1 cellular context compared by ENCODE assay signal in the genomic region with DNA sequence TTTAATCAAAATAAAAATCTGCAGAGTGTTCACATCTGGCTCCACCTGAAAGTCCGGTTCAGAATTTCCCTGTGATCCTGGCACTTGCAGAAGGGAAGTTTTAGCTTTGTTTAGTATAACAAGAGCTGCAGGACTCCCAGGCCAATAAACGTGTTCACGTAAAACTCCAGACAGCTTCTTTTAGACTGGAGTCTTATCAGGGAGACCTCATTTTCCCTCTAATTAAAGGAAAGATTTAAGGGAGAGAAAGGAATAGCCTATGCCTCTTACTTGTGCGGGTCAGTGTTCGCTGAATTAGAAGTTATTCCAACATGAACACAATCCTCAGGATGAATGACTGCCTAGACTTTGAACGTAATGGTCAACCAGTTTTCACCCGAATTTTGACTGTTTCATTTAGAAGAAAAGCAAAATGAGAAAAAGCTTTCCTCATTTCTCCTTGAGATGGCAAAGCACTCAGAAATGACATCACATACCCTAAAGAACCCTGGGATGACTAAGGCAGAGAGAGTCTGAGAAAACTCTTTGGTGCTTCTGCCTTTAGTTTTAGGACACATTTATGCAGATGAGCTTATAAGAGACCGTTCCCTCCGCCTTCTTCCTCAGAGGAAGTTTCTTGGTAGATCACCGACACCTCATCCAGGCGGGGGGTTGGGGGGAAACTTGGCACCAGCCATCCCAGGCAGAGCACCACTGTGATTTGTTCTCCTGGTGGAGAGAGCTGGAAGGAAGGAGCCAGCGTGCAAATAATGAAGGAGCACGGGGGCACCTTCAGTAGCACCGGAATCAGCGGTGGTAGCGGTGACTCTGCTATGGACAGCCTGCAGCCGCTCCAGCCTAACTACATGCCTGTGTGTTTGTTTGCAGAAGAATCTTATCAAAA.
TF ChIP-seq lines count a peak whose summit lies in the region.

No MANE protein-coding gene starts in this region.

TF ChIP-seq in A549, 52 proteins besides CTCF, POLR2A, EP300 and RAD21 (continued from another document):
- TF ChIP-seq, protein P1, sequence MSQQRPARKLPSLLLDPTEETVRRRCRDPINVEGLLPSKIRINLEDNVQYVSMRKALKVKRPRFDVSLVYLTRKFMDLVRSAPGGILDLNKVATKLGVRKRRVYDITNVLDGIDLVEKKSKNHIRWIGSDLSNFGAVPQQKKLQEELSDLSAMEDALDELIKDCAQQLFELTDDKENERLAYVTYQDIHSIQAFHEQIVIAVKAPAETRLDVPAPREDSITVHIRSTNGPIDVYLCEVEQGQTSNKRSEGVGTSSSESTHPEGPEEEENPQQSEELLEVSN (IDR thresholded peaks at IDR 0.05; ENCODE audit: borderline replicate concordance, low read depth), result no peak
- peak; percentile 12 for TF ChIP-seq MAFK (IDR thresholded peaks at IDR 0.05; ENCODE audit: partially characterized antibody)
- TF ChIP-seq RFX5 (IDR thresholded peaks at IDR 0.05), result no peak
- TF ChIP-seq SREBF2 (IDR thresholded peaks at IDR 0.05), result no peak
- TF ChIP-seq MYC (IDR thresholded peaks at IDR 0.05; ENCODE audit: borderline replicate concordance, low read length), result no peak
- no peak; the same call in 1 of the 2 replicates for TF ChIP-seq RARB (CRISPR knock-in tag; IDR thresholded peaks at IDR 0.05)
- TF ChIP-seq NPAS2 (CRISPR knock-in tag; IDR thresholded peaks at IDR 0.05; ENCODE audit: borderline replicate concordance), result no peak
- TF ChIP-seq JUN (IDR thresholded peaks at IDR 0.05), result peak in 1 of 2 experiments; percentile 81; a peak in 4 of 5 replicates
- TF ChIP-seq, protein P2, sequence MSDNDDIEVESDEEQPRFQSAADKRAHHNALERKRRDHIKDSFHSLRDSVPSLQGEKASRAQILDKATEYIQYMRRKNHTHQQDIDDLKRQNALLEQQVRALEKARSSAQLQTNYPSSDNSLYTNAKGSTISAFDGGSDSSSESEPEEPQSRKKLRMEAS (IDR thresholded peaks at IDR 0.05), result peak; percentile 67
- TF ChIP-seq, protein P3, sequence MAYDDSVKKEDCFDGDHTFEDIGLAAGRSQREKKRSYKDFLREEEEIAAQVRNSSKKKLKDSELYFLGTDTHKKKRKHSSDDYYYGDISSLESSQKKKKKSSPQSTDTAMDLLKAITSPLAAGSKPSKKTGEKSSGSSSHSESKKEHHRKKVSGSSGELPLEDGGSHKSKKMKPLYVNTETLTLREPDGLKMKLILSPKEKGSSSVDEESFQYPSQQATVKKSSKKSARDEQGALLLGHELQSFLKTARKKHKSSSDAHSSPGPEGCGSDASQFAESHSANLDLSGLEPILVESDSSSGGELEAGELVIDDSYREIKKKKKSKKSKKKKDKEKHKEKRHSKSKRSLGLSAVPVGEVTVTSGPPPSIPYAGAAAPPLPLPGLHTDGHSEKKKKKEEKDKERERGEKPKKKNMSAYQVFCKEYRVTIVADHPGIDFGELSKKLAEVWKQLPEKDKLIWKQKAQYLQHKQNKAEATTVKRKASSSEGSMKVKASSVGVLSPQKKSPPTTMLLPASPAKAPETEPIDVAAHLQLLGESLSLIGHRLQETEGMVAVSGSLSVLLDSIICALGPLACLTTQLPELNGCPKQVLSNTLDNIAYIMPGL (CRISPR knock-in tag; IDR thresholded peaks at IDR 0.05; ENCODE audit: borderline replicate concordance), result no peak
- TF ChIP-seq MAZ (IDR thresholded peaks at IDR 0.05; ENCODE audit: borderline replicate concordance, low read depth, low read length), result no peak
- no peak for TF ChIP-seq CEBPB (IDR thresholded peaks at IDR 0.05)
- no peak; the same call in 1 of the 2 replicates for TF ChIP-seq HOXB5 (CRISPR knock-in tag; IDR thresholded peaks at IDR 0.05)
- TF ChIP-seq CHD4 (IDR thresholded peaks at IDR 0.05; ENCODE audit: borderline replicate concordance), result no peak
- no peak for TF ChIP-seq ZSCAN20 (CRISPR knock-in tag; IDR thresholded peaks at IDR 0.05)
- no peak for TF ChIP-seq ZNF302 (CRISPR knock-in tag; IDR thresholded peaks at IDR 0.05)
- TF ChIP-seq, protein P4, sequence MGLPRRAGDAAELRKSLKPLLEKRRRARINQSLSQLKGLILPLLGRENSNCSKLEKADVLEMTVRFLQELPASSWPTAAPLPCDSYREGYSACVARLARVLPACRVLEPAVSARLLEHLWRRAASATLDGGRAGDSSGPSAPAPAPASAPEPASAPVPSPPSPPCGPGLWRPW (IDR thresholded peaks at IDR 0.05), result no peak
